8 cellular contexts compared by ENCODE assay signal in the genomic region with DNA sequence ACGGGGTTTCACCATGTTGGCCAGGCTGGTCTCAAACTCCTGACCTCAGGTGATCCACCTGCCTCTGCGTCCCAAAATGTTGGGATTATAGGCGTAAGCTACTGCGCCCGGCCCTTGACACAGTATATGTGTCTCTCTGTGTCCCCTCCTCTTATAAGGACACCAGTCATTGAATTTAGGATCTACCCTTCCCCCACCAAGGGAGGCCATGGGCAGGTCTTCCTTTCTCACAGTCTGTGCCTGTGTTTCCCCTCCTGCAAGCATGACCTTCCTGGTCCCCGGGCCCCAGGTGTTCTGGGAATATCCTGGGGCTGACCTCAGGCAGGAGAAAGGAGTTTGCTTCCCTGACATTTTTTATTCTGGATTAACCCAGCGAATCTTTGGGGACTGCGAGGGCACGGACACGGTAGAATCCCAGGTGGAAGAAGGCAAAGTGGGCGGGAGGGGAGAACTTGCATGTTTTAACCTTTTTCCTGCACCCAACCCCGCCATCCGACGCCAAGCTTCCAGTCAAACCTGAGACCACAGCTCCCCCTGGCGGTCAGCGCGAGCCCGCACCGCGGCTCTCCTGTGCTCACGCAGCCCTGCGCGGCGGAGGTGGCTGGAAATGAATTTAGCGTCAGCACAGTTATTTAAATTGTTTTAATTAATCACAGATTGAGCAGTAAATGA. TPM values are rescaled to one million over a fixed set of nuclear protein-coding genes. Genes with fewer than 3 reads are reported as not detected.
DNase-seq lines count a peak whose midpoint lies in the region; ATAC-seq and TF ChIP-seq lines count a peak whose summit lies in the region.

No MANE protein-coding gene starts in this region.

- no peak overlapping the region for H3K27ac ChIP-seq in DND-41 (ENCODE audit: low read length)

- DNase-seq in DND-41 = peak; percentile 5
- DNase-seq in HuH-7 (ENCODE audit: low spot score) = peak; percentile 71
- peak; percentile 10 to 44 (median 30) for DNase-seq in T-helper 17 cell
- peak; percentile 6 for DNase-seq in astrocyte of the spinal cord (ENCODE audit: low read depth, low spot score)
- peak; percentile 21 for DNase-seq in iris pigment epithelial cell (ENCODE audit: low read depth)
- DNase-seq in stimulated activated CD4-positive, alpha-beta T cell treated with anti-CD3 and anti-CD28 coated beads, Interleukin-15, amount 100 ng/mL, for 48 hours (ENCODE audit: low read depth in 2 of 2) = peak; percentile 38 to 53
- DNase-seq in GF-D8 (lab: John Stamatoyannopoulos, UW) = no peak

- no peaks in the 10 kb centered on the region for H3K4me1 Mint-ChIP-seq in T-helper 17 cell

- peak; percentile 57 for TF ChIP-seq CTCF in DND-41 (IDR thresholded peaks at IDR 0.05; ENCODE audit: borderline replicate concordance, extremely low read depth, low read length, poor library complexity, severe bottlenecking)
- peak; percentile 78 for TF ChIP-seq CTCF in astrocyte of the spinal cord (IDR thresholded peaks at IDR 0.05; ENCODE audit: low read depth, low read length)

- H3K27ac Mint-ChIP-seq in T-helper 17 cell = no peak overlapping the region

- H3K9me3 ChIP-seq in DND-41 (ENCODE audit: insufficient read depth, low read length, severe bottlenecking) = no peaks in the 10 kb centered on the region
- no peaks in the 10 kb centered on the region for H3K9me3 ChIP-seq in T-helper 17 cell (ENCODE audit: control insufficient read depth, low read length, poor library complexity, severe bottlenecking)

- ATAC-seq in DND-41 (ENCODE audit: insufficient read depth, low read depth) = no peak
- ATAC-seq in T-helper 17 cell = no peak
- ATAC-seq in GM19455 (IDR thresholded peaks at IDR 0.05; ENCODE audit: unreplicated experiment) = no peak

- H3K4me3 ChIP-seq in DND-41 (ENCODE audit: low read depth in 1 of 2, low read length in 2 of 2) = no peak overlapping the region
- H3K4me3 ChIP-seq in astrocyte of the spinal cord (ENCODE audit: low read depth, low read length) = no peak overlapping the region

- no peaks in the 10 kb centered on the region for H3K79me2 ChIP-seq in DND-41 (ENCODE audit: insufficient read depth, low read length)

- no peak overlapping the region for H3K4me2 ChIP-seq in DND-41 (ENCODE audit: insufficient read depth, low read length)

- no peaks in the 10 kb centered on the region for H3K36me3 ChIP-seq in DND-41 (ENCODE audit: insufficient read depth, low read length)

- H3K27me3 ChIP-seq in DND-41 (ENCODE audit: insufficient read depth, low read length, poor library complexity) = no peaks in the 10 kb centered on the region

- no peak overlapping the region for H3K4me3 Mint-ChIP-seq in T-helper 17 cell

- H4K20me1 ChIP-seq in DND-41 (ENCODE audit: insufficient read depth, low read length) = no peaks in the 10 kb centered on the region

- in situ Hi-C loops in astrocyte of the spinal cord (cut with HindIII; ENCODE audit: low sequenced_read_pairs) = no loop called here

- H3K36me3 Mint-ChIP-seq in T-helper 17 cell (ENCODE audit: low read depth) = no peaks in the 10 kb centered on the region

- H2AFZ ChIP-seq in DND-41 (ENCODE audit: low read depth, low read length) = no peak overlapping the region

- peaks cover 66% of the 10 kb centered on the region for H3K27me3 Mint-ChIP-seq in T-helper 17 cell

- H3K9ac ChIP-seq in DND-41 (ENCODE audit: low read depth, low read length) = no peak overlapping the region

- no peaks in the 10 kb centered on the region for H3K4me1 ChIP-seq in DND-41 (ENCODE audit: insufficient read depth, low read length)

RNA-seq across cellular contexts. Expression of a gene that starts 42.1 kb away (rescaled TPM):
- total RNA-seq in T-helper 17 cell = not detected
